6 cellular contexts compared by ENCODE assay signal in genomic region chr4:93451954-93452353, GRCh38.
"Had no signal": no experiment of that assay in that cellular context is flagged by ENCODE, and none has a peak within 500 bp of the region (broad histone marks: within the 10 kb centered on the region; RNA-seq: fewer than 3 reads in every experiment).

No MANE protein-coding gene starts in this region.

- FAIRE-seq: G401.6, GM12892, GM18507, GM19239 had no signal

- DNase-seq: GDM1, GF-D8 had no signal
